ENCODE assay signal across 14 cellular contexts in genomic region chr9:121741198-121741918, GRCh38.
DNase-seq lines count a peak whose midpoint lies in the region; ATAC-seq, FAIRE-seq and TF ChIP-seq lines count a peak whose summit lies in the region.
"Had no signal": no experiment of that assay in that cellular context is flagged by ENCODE, and none has a peak within 500 bp of the region (broad histone marks: within the 10 kb centered on the region; RNA-seq: fewer than 3 reads in every experiment).

No MANE protein-coding gene starts in this region.

- dilution Hi-C loops in endothelial cell of umbilical vein (cut with MboI; ENCODE audit: extremely low pct_ligation_motif_present, low sequenced_read_pairs), result no loop called here

- CTCF ChIA-PET in endothelial cell of umbilical vein (lab: Charles Lee), result interaction anchor here (1.5 to 1.6 kb wide), 2 partner anchors 10 to 264 kb away, joined by 3 to 4 read pairs; no protein-coding TSS in a partner anchor

- peaks cover 20% of the 10 kb centered on the region for H4K20me1 ChIP-seq in GM23338 (replicated peaks; ENCODE audit: insufficient read depth)
- no peaks in the 10 kb centered on the region for H4K20me1 ChIP-seq in endothelial cell of umbilical vein (replicated peaks; ENCODE audit: control insufficient read depth, extremely low read depth, insufficient read depth, low read length)

- H3K27me3 Mint-ChIP-seq in GM23338 (ENCODE audit: insufficient read depth, low read depth, poor library complexity), result peaks cover 13% of the 10 kb centered on the region

- H3K9me3 Mint-ChIP-seq in GM23338, result no peaks in the 10 kb centered on the region
- H3K9me3 Mint-ChIP-seq: activated T-cell treated with anti-CD3 and anti-CD28 coated beads, Interleukin-2, amount 50 U/mL, for 4 hours had no signal

- no peak for ATAC-seq in GM23338
- ATAC-seq: activated T-cell treated with anti-CD3 and anti-CD28 coated beads, Interleukin-2, amount 50 U/mL, for 4 hours had no signal

- peak; percentile 33 for FAIRE-seq in endothelial cell of umbilical vein (lab: Jason Lieb, UNC)

- H2AFZ ChIP-seq in GM23338 (no peak overlapping the region), endothelial cell of umbilical vein (ENCODE audit: low read depth, low read length) (no peak overlapping the region)

- POLR2A ChIA-PET in endothelial cell of umbilical vein (lab: Charles Lee), result no interaction called here

- H3K27me3 ChIP-seq in GM23338 (ENCODE audit: insufficient read depth) (no peaks in the 10 kb centered on the region), endothelial cell of umbilical vein (ENCODE audit: control insufficient read depth in 2 of 2, insufficient read depth in 2 of 2, low read length in 2 of 2) (no peaks in the 10 kb centered on the region), rectal smooth muscle tissue (ENCODE audit: control insufficient read depth, insufficient read depth, low read length) (no peaks in the 10 kb centered on the region)

- H3K36me3 Mint-ChIP-seq in GM23338 (ENCODE audit: low read depth), result no peaks in the 10 kb centered on the region
- H3K36me3 Mint-ChIP-seq: CD4-positive, CD25-positive, alpha-beta regulatory T cell had no signal

- H3K4me1 Mint-ChIP-seq in GM23338, result peaks cover 60% of the 10 kb centered on the region

- no TSS peak for BruUV-seq in endothelial cell of umbilical vein (replicated peaks; lab: Mats Ljungman, UMichigan)

- H3K9me3 ChIP-seq in endothelial cell of umbilical vein (replicated peaks; ENCODE audit: control insufficient read depth, insufficient read depth, low read length), result no peaks in the 10 kb centered on the region

- H3K4me2 ChIP-seq in GM23338 (peak overlapping the region; percentile 62; the same call in 1 of the 2 replicates), endothelial cell of umbilical vein (ENCODE audit: insufficient read depth, low read length) (no peak overlapping the region)

- no peak overlapping the region for H3K4me3 Mint-ChIP-seq in GM23338
- H3K4me3 Mint-ChIP-seq: activated T-cell treated with anti-CD3 and anti-CD28 coated beads, Interleukin-2, amount 50 U/mL, for 4 hours; CD4-positive, CD25-positive, alpha-beta regulatory T cell had no signal

- intact Hi-C loops in endothelial cell of umbilical vein (cut with micrococcal nuclease), result no loop called here

- H3K9ac ChIP-seq in endothelial cell of umbilical vein (replicated peaks; ENCODE audit: extremely low read depth, insufficient read depth, low read length) (no peak overlapping the region), rectal smooth muscle tissue (ENCODE audit: low read length) (no peak overlapping the region)

- peaks cover 10% of the 10 kb centered on the region for H3F3A ChIP-seq in GM23338 (replicated peaks; ENCODE audit: low read depth)

- 0 out of 2 replicates have a peak overlapping the region, but pooled peaks have one; percentile 4 for H3K27ac Mint-ChIP-seq in GM23338
- H3K27ac Mint-ChIP-seq: CD4-positive, CD25-positive, alpha-beta regulatory T cell had no signal

- DNase-seq in GM23338 (ENCODE audit: low spot score) (peak; percentile 38), NCI-H510A treated with DMSO at 0.1 percent for 48 hours (lab: John Stamatoyannopoulos, UW) (peak; percentile 20), endothelial cell of umbilical vein (ENCODE audit: low read depth, low spot score) (peak; percentile 39), H4 (ENCODE audit: low spot score) (no peak), NCI-H2029 treated with DMSO at 0.1 percent for 48 hours (lab: John Stamatoyannopoulos, UW) (no peak), SIG-M5 treated with dmso at 0.1 percent for 504 hours (lab: John Stamatoyannopoulos, UW; ENCODE audit: unreplicated experiment) (no peak), ACHN (no peak)
- DNase-seq: activated CD4-positive, CD25-positive, alpha-beta regulatory T cell; activated T-cell treated with anti-CD3 and anti-CD28 coated beads, Interleukin-2, amount 50 U/mL, for 4 hours; CD4-positive, CD25-positive, alpha-beta regulatory T cell; HCEC 1CT; NCI-H2227 treated with DMSO at 0.1 percent for 48 hours had no signal

- H3K27ac ChIP-seq in GM23338 (ENCODE audit: low read depth) (peak overlapping the region; percentile 84), endothelial cell of umbilical vein (ENCODE audit: insufficient read depth, low read depth, low read length) (peak overlapping the region; percentile 5), rectal smooth muscle tissue (ENCODE audit: low read depth, low read length) (peak overlapping the region; percentile 51)
- H3K27ac ChIP-seq: SK-N-MC had no signal

- peaks cover 48% of the 10 kb centered on the region for H3K4me1 ChIP-seq in GM23338 (ENCODE audit: insufficient read depth)
- peaks cover 33% of the 10 kb centered on the region for H3K4me1 ChIP-seq in endothelial cell of umbilical vein (ENCODE audit: control insufficient read depth, extremely low read depth, insufficient read depth, low read length)
- peaks cover 67% of the 10 kb centered on the region for H3K4me1 ChIP-seq in rectal smooth muscle tissue (ENCODE audit: control insufficient read depth, insufficient read depth, low read length)

- peaks cover 74% of the 10 kb centered on the region for H3K79me2 ChIP-seq in GM23338 (replicated peaks; ENCODE audit: insufficient read depth)
- H3K79me2 ChIP-seq in endothelial cell of umbilical vein (ENCODE audit: control insufficient read depth, insufficient read depth, low read length), result peaks cover 11% of the 10 kb centered on the region

- in situ Hi-C loops in ACHN (cut with HindIII; ENCODE audit: low pct_ligation_motif_present, low pct_unique_long_range_greater_than_20kb, low sequenced_read_pairs), result no loop called here

- TF ChIP-seq POLR2A in endothelial cell of umbilical vein (IDR thresholded peaks at IDR 0.05; ENCODE audit: low read depth, low read length), result no peak

- no peaks in the 10 kb centered on the region for H3K9me1 ChIP-seq in endothelial cell of umbilical vein (replicated peaks; ENCODE audit: control insufficient read depth, extremely low read depth, insufficient read depth, low read length)

- no peaks in the 10 kb centered on the region for H3K9me2 ChIP-seq in GM23338 (ENCODE audit: insufficient read depth)

- H3K4me3 ChIP-seq in GM23338 (no peak overlapping the region), endothelial cell of umbilical vein (replicated peaks in 1 of 3; ENCODE audit: insufficient read depth in 1 of 3, low read depth in 1 of 3, low read length in 3 of 3) (no peak overlapping the region), rectal smooth muscle tissue (ENCODE audit: low read length) (no peak overlapping the region)
- H3K4me3 ChIP-seq: SK-N-MC had no signal

- H3K36me3 ChIP-seq in GM23338 (ENCODE audit: insufficient read depth) (no peaks in the 10 kb centered on the region), endothelial cell of umbilical vein (ENCODE audit: control insufficient read depth in 2 of 2, extremely low read depth in 1 of 2, insufficient read depth in 2 of 2, low read length in 2 of 2) (peaks cover 0 to 2% of the 10 kb centered on the region in 2 experiments), rectal smooth muscle tissue (ENCODE audit: control insufficient read depth, insufficient read depth, low read length) (no peaks in the 10 kb centered on the region)

- TF ChIP-seq CTCF in GM23338 (conservative IDR thresholded peaks at IDR 0.05; ENCODE audit: low read depth in 2 of 2), result no peak
- TF ChIP-seq CTCF in endothelial cell of umbilical vein (IDR thresholded peaks at IDR 0.05; ENCODE audit: extremely low read depth in 1 of 2, insufficient read depth in 1 of 2, low read depth in 1 of 2, low read length in 2 of 2), result no peak

TF ChIP-seq in GM23338, 12 proteins besides CTCF, POLR2A, EP300 and RAD21:
- TF ChIP-seq NANOG (IDR thresholded peaks at IDR 0.05; ENCODE audit: borderline replicate concordance) (no peak), CREB1 (CRISPR knock-in tag; IDR thresholded peaks at IDR 0.05; ENCODE audit: low read depth) (no peak), STAT1 (IDR thresholded peaks at IDR 0.05; ENCODE audit: unreplicated experiment) (no peak), POLR2AphosphoS5 (IDR thresholded peaks at IDR 0.05; ENCODE audit: low read depth) (no peak), JUNB (IDR thresholded peaks at IDR 0.05; ENCODE audit: unreplicated experiment) (no peak), EZH2 (IDR thresholded peaks at IDR 0.05; ENCODE audit: low read depth, unreplicated experiment) (no peak), EZH2phosphoT487 (IDR thresholded peaks at IDR 0.05; ENCODE audit: unreplicated experiment) (no peak)
TF ChIP-seq in GM23338: peak in this region for 0.

TF ChIP-seq in endothelial cell of umbilical vein, 7 proteins besides CTCF, POLR2A, EP300 and RAD21:
- TF ChIP-seq GATA2 (IDR thresholded peaks at IDR 0.05; ENCODE audit: insufficient read depth, insufficient read length, low read depth, low read length) (no peak), EZH2 (IDR thresholded peaks at IDR 0.05; ENCODE audit: borderline replicate concordance, low read depth, low read length, severe bottlenecking) (no peak), MYC (IDR thresholded peaks at IDR 0.05; ENCODE audit: low read depth, low read length) (no peak), JUN (IDR thresholded peaks at IDR 0.05; ENCODE audit: borderline replicate concordance, insufficient read depth, insufficient read length, low read depth) (no peak), MAX (IDR thresholded peaks at IDR 0.05; ENCODE audit: insufficient read depth, insufficient read length) (no peak), POLR2AphosphoS5 (IDR thresholded peaks at IDR 0.05; ENCODE audit: insufficient read depth, low read depth, low read length) (no peak), FOS (IDR thresholded peaks at IDR 0.05; ENCODE audit: borderline replicate concordance, insufficient read depth, low read length) (no peak)

Comparison
In these comparisons a context has a peak if more than half of its experiments do, and no peak if none do; other contexts are left out.
1. DNase-seq: peak in GM23338 (single experiment), NCI-H510A treated with DMSO at 0.1 percent for 48 hours (single experiment) and endothelial cell of umbilical vein (single experiment); none in H4 (single experiment), NCI-H2029 treated with DMSO at 0.1 percent for 48 hours (single experiment), SIG-M5 treated with dmso at 0.1 percent for 504 hours (single experiment) and ACHN (single experiment).
2. H3K27ac ChIP-seq: peak in every context shown above with its lines; median percentile 84 in GM23338; 51 in rectal smooth muscle tissue; 5 in endothelial cell of umbilical vein.